Comparison of ENCODE assay signal across 22 cellular contexts in genomic region chr6:96604420-96604819, GRCh38. TPM values are rescaled to one million over a fixed set of nuclear protein-coding genes. Genes with fewer than 3 reads are reported as not detected.
DNase-seq lines count a peak whose midpoint lies in the region; ATAC-seq lines count a peak whose summit lies in the region.
"Had no signal": no experiment of that assay in that cellular context is flagged by ENCODE, and none has a peak within 500 bp of the region (broad histone marks: within the 10 kb centered on the region; RNA-seq: fewer than 3 reads in every experiment).

No MANE protein-coding gene starts in this region.

- ATAC-seq in GM21786 (IDR thresholded peaks at IDR 0.05; ENCODE audit: unreplicated experiment): no peak
- ATAC-seq: CD8-positive, alpha-beta T cell; SK-N-SH treated with all-trans-retinoic acid at 6 μM for 48 hours had no signal

- no peaks in the 10 kb centered on the region for H3K4me1 ChIP-seq in skeletal muscle tissue (ENCODE audit: control insufficient read depth in 3 of 3, insufficient read depth in 3 of 3, low read length in 3 of 3)
- H3K4me1 ChIP-seq: Peyer's patch had no signal

- no peak overlapping the region for H3K4me3 ChIP-seq in skeletal muscle tissue (ENCODE audit: low read length in 3 of 3)
- H3K4me3 ChIP-seq: MG63, Peyer's patch had no signal

- no peaks in the 10 kb centered on the region for H3K27me3 ChIP-seq in skeletal muscle tissue (ENCODE audit: control insufficient read depth in 3 of 3, insufficient read depth in 3 of 3, low read length in 3 of 3)
- H3K27me3 ChIP-seq: MG63, Peyer's patch had no signal

- H3K27ac ChIP-seq in skeletal muscle tissue (ENCODE audit: low read depth, low read length): peak overlapping the region; percentile 3
- H3K27ac ChIP-seq: Peyer's patch had no signal

- peak; percentile 55 for DNase-seq in NCI-H2171 treated with DMSO at 0.1 percent for 48 hours (lab: John Stamatoyannopoulos, UW)
- DNase-seq in NCI-H2171 (lab: John Stamatoyannopoulos, UW): no peak
- DNase-seq in NCI-H187 treated with DMSO at 0.1 percent for 48 hours (lab: John Stamatoyannopoulos, UW): peak; percentile 93
- peak; percentile 64 for DNase-seq in NCI-H69 (lab: John Stamatoyannopoulos, UW)
- no peak for DNase-seq in COR-L47 (lab: John Stamatoyannopoulos, UW)
- DNase-seq in NOMO-1 treated with dmso at 0.1 percent for 144 hours (lab: John Stamatoyannopoulos, UW; ENCODE audit: unreplicated experiment): no peak
- DNase-seq: 8988T; CD8-positive, alpha-beta T cell; HFFc6; MG63; NCI-H1105; NCI-H2029; NCI-H446 treated with DMSO at 0.1 percent for 48 hours; NCI-H774; Peyer's patch; SHP77; T-helper 1 cell; T1000 had no signal

- H3K9ac ChIP-seq in skeletal muscle tissue (ENCODE audit: low read depth in 1 of 3, low read length in 3 of 3): no peak overlapping the region

- no peaks in the 10 kb centered on the region for H3K9me3 ChIP-seq in skeletal muscle tissue (ENCODE audit: control insufficient read depth in 3 of 3, low read length in 3 of 3)
- H3K9me3 ChIP-seq: MG63, Peyer's patch had no signal

- H3K36me3 ChIP-seq in skeletal muscle tissue (ENCODE audit: control insufficient read depth in 3 of 3, insufficient read depth in 3 of 3, low read length in 3 of 3): no peaks in the 10 kb centered on the region
- H3K36me3 ChIP-seq: MG63, Peyer's patch had no signal

RNA-seq across cellular contexts. Expression of gene FHL5, which starts 41.5 kb away (rescaled TPM):
- 2.1 TPM for total RNA-seq in skeletal muscle tissue
- total RNA-seq: CD8-positive, alpha-beta T cell; HFFc6; HT-29 had no signal

Comparison
In these comparisons a context has a peak if more than half of its experiments do, and no peak if none do; other contexts are left out.
1. DNase-seq: peak in NCI-H2171 treated with DMSO at 0.1 percent for 48 hours (single experiment), NCI-H187 treated with DMSO at 0.1 percent for 48 hours (single experiment) and NCI-H69 (single experiment); none in NCI-H2171 (single experiment), COR-L47 (single experiment) and NOMO-1 treated with dmso at 0.1 percent for 144 hours (single experiment).